1 cellular context compared by ENCODE assay signal in genomic region chr17:28743243-28744103, GRCh38.
A peak's percentile ranks its signal among the peaks of the same experiment; 100 is the strongest.
TF ChIP-seq lines count a peak whose summit lies in the region.

A gene with protein sequence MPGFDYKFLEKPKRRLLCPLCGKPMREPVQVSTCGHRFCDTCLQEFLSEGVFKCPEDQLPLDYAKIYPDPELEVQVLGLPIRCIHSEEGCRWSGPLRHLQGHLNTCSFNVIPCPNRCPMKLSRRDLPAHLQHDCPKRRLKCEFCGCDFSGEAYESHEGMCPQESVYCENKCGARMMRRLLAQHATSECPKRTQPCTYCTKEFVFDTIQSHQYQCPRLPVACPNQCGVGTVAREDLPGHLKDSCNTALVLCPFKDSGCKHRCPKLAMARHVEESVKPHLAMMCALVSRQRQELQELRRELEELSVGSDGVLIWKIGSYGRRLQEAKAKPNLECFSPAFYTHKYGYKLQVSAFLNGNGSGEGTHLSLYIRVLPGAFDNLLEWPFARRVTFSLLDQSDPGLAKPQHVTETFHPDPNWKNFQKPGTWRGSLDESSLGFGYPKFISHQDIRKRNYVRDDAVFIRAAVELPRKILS (plus strand): TSS chr17:28744011. CDS start chr17:28744113, 102 bp downstream.

TF ChIP-seq in HEK293, 187 proteins besides CTCF, POLR2A, EP300 and RAD21 (continued from another document and continues in another):
- TF ChIP-seq ELK4 (IDR thresholded peaks at IDR 0.05; ENCODE audit: borderline replicate concordance, low read depth, low read length): peak; percentile 74; the same call in 1 of the 2 replicates
- no peak for TF ChIP-seq REPIN1 (tag by site-specific recombination; IDR thresholded peaks at IDR 0.05; ENCODE audit: low read depth)
- TF ChIP-seq GLIS1 (tag by site-specific recombination; IDR thresholded peaks at IDR 0.05): peak; percentile 94
- TF ChIP-seq ZNF133 (tag by site-specific recombination; IDR thresholded peaks at IDR 0.05): no peak
- TF ChIP-seq PRDM6 (tag by site-specific recombination; IDR thresholded peaks at IDR 0.05): no peak; the same call in 1 of the 2 replicates
- no peak for TF ChIP-seq ZFP3 (tag by site-specific recombination; IDR thresholded peaks at IDR 0.05; ENCODE audit: low read depth)
- no peak for TF ChIP-seq ZNF514 (tag by site-specific recombination; IDR thresholded peaks at IDR 0.05)
- no peak for TF ChIP-seq ZNF747 (tag by site-specific recombination; IDR thresholded peaks at IDR 0.05)
- peak; percentile 62; the same call in 1 of the 2 replicates for TF ChIP-seq ZNF660 (tag by site-specific recombination; IDR thresholded peaks at IDR 0.05)
- TF ChIP-seq BCL11B (tag by site-specific recombination; IDR thresholded peaks at IDR 0.05; ENCODE audit: low read depth): no peak
- TF ChIP-seq ZNF202 (tag by site-specific recombination; IDR thresholded peaks at IDR 0.05; ENCODE audit: borderline replicate concordance): no peak
- TF ChIP-seq FEZF1 (tag by site-specific recombination; IDR thresholded peaks at IDR 0.05): peak; percentile 82
- no peak for TF ChIP-seq GLI2 (tag by site-specific recombination; IDR thresholded peaks at IDR 0.05; ENCODE audit: borderline replicate concordance, low read depth)
- no peak for TF ChIP-seq ZSCAN23 (tag by site-specific recombination; IDR thresholded peaks at IDR 0.05)
- peak; percentile 68; the same call in 1 of the 2 replicates for TF ChIP-seq ZNF629 (tag by site-specific recombination; IDR thresholded peaks at IDR 0.05)
- no peak for TF ChIP-seq ZNF585B (tag by site-specific recombination; IDR thresholded peaks at IDR 0.05)
- TF ChIP-seq ZNF473 (tag by site-specific recombination; IDR thresholded peaks at IDR 0.05): no peak
- no peak for TF ChIP-seq ZNF701 (tag by site-specific recombination; IDR thresholded peaks at IDR 0.05)
- no peak for TF ChIP-seq ZNF830 (tag by site-specific recombination; IDR thresholded peaks at IDR 0.05; ENCODE audit: low read depth)
- TF ChIP-seq ZEB2 (tag by site-specific recombination; IDR thresholded peaks at IDR 0.05): peak; percentile 92
- TF ChIP-seq, protein P1, sequence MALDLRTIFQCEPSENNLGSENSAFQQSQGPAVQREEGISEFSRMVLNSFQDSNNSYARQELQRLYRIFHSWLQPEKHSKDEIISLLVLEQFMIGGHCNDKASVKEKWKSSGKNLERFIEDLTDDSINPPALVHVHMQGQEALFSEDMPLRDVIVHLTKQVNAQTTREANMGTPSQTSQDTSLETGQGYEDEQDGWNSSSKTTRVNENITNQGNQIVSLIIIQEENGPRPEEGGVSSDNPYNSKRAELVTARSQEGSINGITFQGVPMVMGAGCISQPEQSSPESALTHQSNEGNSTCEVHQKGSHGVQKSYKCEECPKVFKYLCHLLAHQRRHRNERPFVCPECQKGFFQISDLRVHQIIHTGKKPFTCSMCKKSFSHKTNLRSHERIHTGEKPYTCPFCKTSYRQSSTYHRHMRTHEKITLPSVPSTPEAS (tag by site-specific recombination; IDR thresholded peaks at IDR 0.05): 0 out of 2 replicates have a peak, but pooled peaks have one; percentile 9
- TF ChIP-seq ZBTB1 (tag by site-specific recombination; IDR thresholded peaks at IDR 0.05): no peak
- TF ChIP-seq, protein P2, sequence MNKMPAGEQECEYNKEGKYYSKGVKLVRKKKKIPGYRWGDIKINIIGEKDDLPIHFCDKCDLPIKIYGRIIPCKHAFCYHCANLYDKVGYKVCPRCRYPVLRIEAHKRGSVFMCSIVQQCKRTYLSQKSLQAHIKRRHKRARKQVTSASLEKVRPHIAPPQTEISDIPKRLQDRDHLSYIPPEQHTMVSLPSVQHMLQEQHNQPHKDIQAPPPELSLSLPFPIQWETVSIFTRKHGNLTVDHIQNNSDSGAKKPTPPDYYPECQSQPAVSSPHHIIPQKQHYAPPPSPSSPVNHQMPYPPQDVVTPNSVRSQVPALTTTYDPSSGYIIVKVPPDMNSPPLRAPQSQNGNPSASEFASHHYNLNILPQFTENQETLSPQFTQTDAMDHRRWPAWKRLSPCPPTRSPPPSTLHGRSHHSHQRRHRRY (tag by site-specific recombination; IDR thresholded peaks at IDR 0.05): no peak
- no peak for TF ChIP-seq ZNF529 (tag by site-specific recombination; IDR thresholded peaks at IDR 0.05; ENCODE audit: insufficient replicate concordance)
- TF ChIP-seq ZNF670 (tag by site-specific recombination; IDR thresholded peaks at IDR 0.05; ENCODE audit: low read depth): no peak
- TF ChIP-seq ZNF621 (tag by site-specific recombination; IDR thresholded peaks at IDR 0.05): no peak
- TF ChIP-seq GLI4 (tag by site-specific recombination; IDR thresholded peaks at IDR 0.05): no peak
- TF ChIP-seq ZNF654 (tag by site-specific recombination; IDR thresholded peaks at IDR 0.05; ENCODE audit: low read depth): no peak
- TF ChIP-seq, protein P3, sequence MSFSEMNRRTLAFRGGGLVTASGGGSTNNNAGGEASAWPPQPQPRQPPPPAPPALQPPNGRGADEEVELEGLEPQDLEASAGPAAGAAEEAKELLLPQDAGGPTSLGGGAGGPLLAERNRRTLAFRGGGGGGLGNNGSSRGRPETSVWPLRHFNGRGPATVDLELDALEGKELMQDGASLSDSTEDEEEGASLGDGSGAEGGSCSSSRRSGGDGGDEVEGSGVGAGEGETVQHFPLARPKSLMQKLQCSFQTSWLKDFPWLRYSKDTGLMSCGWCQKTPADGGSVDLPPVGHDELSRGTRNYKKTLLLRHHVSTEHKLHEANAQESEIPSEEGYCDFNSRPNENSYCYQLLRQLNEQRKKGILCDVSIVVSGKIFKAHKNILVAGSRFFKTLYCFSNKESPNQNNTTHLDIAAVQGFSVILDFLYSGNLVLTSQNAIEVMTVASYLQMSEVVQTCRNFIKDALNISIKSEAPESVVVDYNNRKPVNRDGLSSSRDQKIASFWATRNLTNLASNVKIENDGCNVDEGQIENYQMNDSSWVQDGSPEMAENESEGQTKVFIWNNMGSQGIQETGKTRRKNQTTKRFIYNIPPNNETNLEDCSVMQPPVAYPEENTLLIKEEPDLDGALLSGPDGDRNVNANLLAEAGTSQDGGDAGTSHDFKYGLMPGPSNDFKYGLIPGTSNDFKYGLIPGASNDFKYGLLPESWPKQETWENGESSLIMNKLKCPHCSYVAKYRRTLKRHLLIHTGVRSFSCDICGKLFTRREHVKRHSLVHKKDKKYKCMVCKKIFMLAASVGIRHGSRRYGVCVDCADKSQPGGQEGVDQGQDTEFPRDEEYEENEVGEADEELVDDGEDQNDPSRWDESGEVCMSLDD (tag by site-specific recombination; IDR thresholded peaks at IDR 0.05): peak; percentile 94
- peak; percentile 28; the same call in 1 of the 2 replicates for TF ChIP-seq ZNF121 (tag by site-specific recombination; IDR thresholded peaks at IDR 0.05)
- TF ChIP-seq ZNF394 (tag by site-specific recombination; IDR thresholded peaks at IDR 0.05; ENCODE audit: borderline replicate concordance): peak; percentile 49
- TF ChIP-seq HIC1 (tag by site-specific recombination; IDR thresholded peaks at IDR 0.05): peak; percentile 18; the same call in 1 of the 2 replicates
- TF ChIP-seq ZNF140 (tag by site-specific recombination; IDR thresholded peaks at IDR 0.05): no peak
- 0 out of 2 replicates have a peak, but pooled peaks have one; percentile 51 for TF ChIP-seq ZNF24 (tag by site-specific recombination; IDR thresholded peaks at IDR 0.05)
- TF ChIP-seq, protein P4, sequence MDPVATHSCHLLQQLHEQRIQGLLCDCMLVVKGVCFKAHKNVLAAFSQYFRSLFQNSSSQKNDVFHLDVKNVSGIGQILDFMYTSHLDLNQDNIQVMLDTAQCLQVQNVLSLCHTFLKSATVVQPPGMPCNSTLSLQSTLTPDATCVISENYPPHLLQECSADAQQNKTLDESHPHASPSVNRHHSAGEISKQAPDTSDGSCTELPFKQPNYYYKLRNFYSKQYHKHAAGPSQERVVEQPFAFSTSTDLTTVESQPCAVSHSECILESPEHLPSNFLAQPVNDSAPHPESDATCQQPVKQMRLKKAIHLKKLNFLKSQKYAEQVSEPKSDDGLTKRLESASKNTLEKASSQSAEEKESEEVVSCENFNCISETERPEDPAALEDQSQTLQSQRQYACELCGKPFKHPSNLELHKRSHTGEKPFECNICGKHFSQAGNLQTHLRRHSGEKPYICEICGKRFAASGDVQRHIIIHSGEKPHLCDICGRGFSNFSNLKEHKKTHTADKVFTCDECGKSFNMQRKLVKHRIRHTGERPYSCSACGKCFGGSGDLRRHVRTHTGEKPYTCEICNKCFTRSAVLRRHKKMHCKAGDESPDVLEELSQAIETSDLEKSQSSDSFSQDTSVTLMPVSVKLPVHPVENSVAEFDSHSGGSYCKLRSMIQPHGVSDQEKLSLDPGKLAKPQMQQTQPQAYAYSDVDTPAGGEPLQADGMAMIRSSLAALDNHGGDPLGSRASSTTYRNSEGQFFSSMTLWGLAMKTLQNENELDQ (tag by site-specific recombination; IDR thresholded peaks at IDR 0.05; ENCODE audit: low read depth): no peak
- TF ChIP-seq, protein P5, sequence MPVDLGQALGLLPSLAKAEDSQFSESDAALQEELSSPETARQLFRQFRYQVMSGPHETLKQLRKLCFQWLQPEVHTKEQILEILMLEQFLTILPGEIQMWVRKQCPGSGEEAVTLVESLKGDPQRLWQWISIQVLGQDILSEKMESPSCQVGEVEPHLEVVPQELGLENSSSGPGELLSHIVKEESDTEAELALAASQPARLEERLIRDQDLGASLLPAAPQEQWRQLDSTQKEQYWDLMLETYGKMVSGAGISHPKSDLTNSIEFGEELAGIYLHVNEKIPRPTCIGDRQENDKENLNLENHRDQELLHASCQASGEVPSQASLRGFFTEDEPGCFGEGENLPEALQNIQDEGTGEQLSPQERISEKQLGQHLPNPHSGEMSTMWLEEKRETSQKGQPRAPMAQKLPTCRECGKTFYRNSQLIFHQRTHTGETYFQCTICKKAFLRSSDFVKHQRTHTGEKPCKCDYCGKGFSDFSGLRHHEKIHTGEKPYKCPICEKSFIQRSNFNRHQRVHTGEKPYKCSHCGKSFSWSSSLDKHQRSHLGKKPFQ (tag by site-specific recombination; IDR thresholded peaks at IDR 0.05): peak; percentile 29; the same call in 1 of the 2 replicates
- TF ChIP-seq ZNF624 (tag by site-specific recombination; IDR thresholded peaks at IDR 0.05): no peak
- no peak for TF ChIP-seq ZNF560 (tag by site-specific recombination; IDR thresholded peaks at IDR 0.05; ENCODE audit: borderline replicate concordance)
- 0 out of 2 replicates have a peak, but pooled peaks have one; percentile 8 for TF ChIP-seq ZNF324 (tag by site-specific recombination; IDR thresholded peaks at IDR 0.05)
- TF ChIP-seq ZNF335 (tag by site-specific recombination; conservative IDR thresholded peaks at IDR 0.05): peak; percentile 78
- peak; percentile 82; the same call in 1 of the 2 replicates for TF ChIP-seq ZNF664 (tag by site-specific recombination; IDR thresholded peaks at IDR 0.05)
- no peak for TF ChIP-seq ZNF350 (tag by site-specific recombination; IDR thresholded peaks at IDR 0.05)
- TF ChIP-seq, protein P6, sequence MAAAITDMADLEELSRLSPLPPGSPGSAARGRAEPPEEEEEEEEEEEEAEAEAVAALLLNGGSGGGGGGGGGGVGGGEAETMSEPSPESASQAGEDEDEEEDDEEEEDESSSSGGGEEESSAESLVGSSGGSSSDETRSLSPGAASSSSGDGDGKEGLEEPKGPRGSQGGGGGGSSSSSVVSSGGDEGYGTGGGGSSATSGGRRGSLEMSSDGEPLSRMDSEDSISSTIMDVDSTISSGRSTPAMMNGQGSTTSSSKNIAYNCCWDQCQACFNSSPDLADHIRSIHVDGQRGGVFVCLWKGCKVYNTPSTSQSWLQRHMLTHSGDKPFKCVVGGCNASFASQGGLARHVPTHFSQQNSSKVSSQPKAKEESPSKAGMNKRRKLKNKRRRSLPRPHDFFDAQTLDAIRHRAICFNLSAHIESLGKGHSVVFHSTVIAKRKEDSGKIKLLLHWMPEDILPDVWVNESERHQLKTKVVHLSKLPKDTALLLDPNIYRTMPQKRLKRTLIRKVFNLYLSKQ (tag by site-specific recombination; IDR thresholded peaks at IDR 0.05; ENCODE audit: borderline replicate concordance): no peak
- no peak for TF ChIP-seq ZNF266 (tag by site-specific recombination; IDR thresholded peaks at IDR 0.05; ENCODE audit: low read depth)
- no peak for TF ChIP-seq ZBTB21 (tag by site-specific recombination; IDR thresholded peaks at IDR 0.05)
- peak; percentile 79; the same call in 1 of the 2 replicates for TF ChIP-seq ZNF600 (tag by site-specific recombination; IDR thresholded peaks at IDR 0.05)
- no peak for TF ChIP-seq ZFP41 (tag by site-specific recombination; IDR thresholded peaks at IDR 0.05; ENCODE audit: borderline replicate concordance)
- TF ChIP-seq ZFHX2 (tag by site-specific recombination; conservative IDR thresholded peaks at IDR 0.05): peak; percentile 87
- TF ChIP-seq ZNF341 (tag by site-specific recombination; IDR thresholded peaks at IDR 0.05; ENCODE audit: low read depth): peak; percentile 96
- TF ChIP-seq ZNF768 (tag by site-specific recombination; IDR thresholded peaks at IDR 0.05): no peak
